ENCODE assay signal across 12 cellular contexts in genomic region chr22:29609139-29609538, GRCh38. TPM values are rescaled to one million over a fixed set of nuclear protein-coding genes. Genes with fewer than 3 reads are reported as not detected.
DNase-seq lines count a peak whose midpoint lies in the region; FAIRE-seq and TF ChIP-seq lines count a peak whose summit lies in the region.
"Had no signal": no experiment of that assay in that cellular context is flagged by ENCODE, and none has a peak within 500 bp of the region (broad histone marks: within the 10 kb centered on the region; RNA-seq: fewer than 3 reads in every experiment).

No MANE protein-coding gene starts in this region.

- H3K4ac ChIP-seq in H1 (replicated peaks; ENCODE audit: insufficient read length, low read depth, low read length), result no peak overlapping the region

- H3K14ac ChIP-seq in H1 (ENCODE audit: insufficient read length), result no peak overlapping the region

- H3K36me3 Mint-ChIP-seq in neural crest cell (ENCODE audit: low read depth), result peaks cover 13% of the 10 kb centered on the region

- H3K4me1 ChIP-seq in H1 (replicated peaks in 1 of 4; ENCODE audit: control insufficient read depth in 3 of 4, insufficient read depth in 4 of 4, low read length in 3 of 4) (peaks cover 3 to 10% (median 4%) of the 10 kb centered on the region in 4 experiments; a peak in 5 of 7 replicates), sigmoid colon (peaks cover 0 to 27% (median 22%) of the 10 kb centered on the region in 4 donors)

- WGBS in H1 (ENCODE audit: extremely low coverage in 1 of 2, insufficient coverage in 1 of 2, insufficient read length in 1 of 2, insufficient replicate concordance in 2 of 2, low coverage in 1 of 2, low lambda C conversion rate in 2 of 2, missing lambda C conversion rate in 1 of 2), 2 experiments, result 44% methylated on average over 2 of the region's 2 CpGs; no CpG with 5 or more reads in 1 of the 2 experiments
- 78 to 79% methylated on average over 2 of the region's 2 CpGs for WGBS in sigmoid colon, 2 donors

- TF ChIP-seq EP300 in H1 (IDR thresholded peaks at IDR 0.05; ENCODE audit: borderline replicate concordance in 1 of 2, low read depth in 2 of 2, low read length in 2 of 2) (no peak), sigmoid colon (IDR thresholded peaks at IDR 0.05) (no peak)

- no peak overlapping the region for H2BK20ac ChIP-seq in H1 (ENCODE audit: low read length)

- POLR2A ChIA-PET in H1 (lab: Charles Lee; ENCODE audit: partially characterized antibody), result interaction anchor here (1.8 kb wide), 1 partner anchor 29 kb away, joined by 4 read pairs; the partner anchor contains the start of gene NIPSNAP1

- H4K8ac ChIP-seq in H1 (ENCODE audit: extremely low read depth, insufficient read depth, low read length), result no peak overlapping the region

- no peak overlapping the region for H3K23ac ChIP-seq in H1 (ENCODE audit: insufficient read length)

- H3K4me3 Mint-ChIP-seq in neural crest cell, result no peak overlapping the region

- H3K9me3 Mint-ChIP-seq in neural crest cell, result peaks cover 2% of the 10 kb centered on the region

- H3K36me3 ChIP-seq in H1 (ENCODE audit: control insufficient read depth in 2 of 4, insufficient read depth in 4 of 4, low read length in 3 of 4) (no peaks in the 10 kb centered on the region), sigmoid colon (peaks cover 0 to 4% (median 0%) of the 10 kb centered on the region in 4 donors)

- H4K5ac ChIP-seq in H1 (ENCODE audit: insufficient read length, low read depth, low read length), result no peak overlapping the region

- H3K27me3 Mint-ChIP-seq in neural crest cell (ENCODE audit: low read depth), result no peaks in the 10 kb centered on the region

- no peak overlapping the region for H3K4me2 ChIP-seq in H1 (ENCODE audit: insufficient read depth in 1 of 2, low read depth in 2 of 2, low read length in 2 of 2)

- no peak for TF ChIP-seq POLR2A in H1 (IDR thresholded peaks at IDR 0.05; ENCODE audit: control extremely low read depth in 1 of 2, low read depth in 2 of 2, low read length in 2 of 2)
- TF ChIP-seq POLR2A in sigmoid colon (IDR thresholded peaks at IDR 0.05), result no peak

- H3K4me1 Mint-ChIP-seq in neural crest cell, result peaks cover 16% of the 10 kb centered on the region

- no peak overlapping the region for H2BK120ac ChIP-seq in H1 (replicated peaks; ENCODE audit: low read depth, low read length)

- peak; percentile 50 to 54 for TF ChIP-seq RAD21 in H1 (IDR thresholded peaks at IDR 0.05 in 1 of 2, conservative IDR thresholded peaks at IDR 0.05 in 1 of 2; ENCODE audit: low read depth in 2 of 2, low read length in 2 of 2)

- H3K9me3 ChIP-seq in H1 (ENCODE audit: insufficient read depth in 2 of 2, low read depth in 1 of 2, low read length in 1 of 2), result no peaks in the 10 kb centered on the region
- no peaks in the 10 kb centered on the region for H3K9me3 ChIP-seq in sigmoid colon

- CTCF ChIA-PET in H1 (lab: Charles Lee; ENCODE audit: partially characterized antibody), result interaction anchor here (0.6 to 1.9 kb wide), 11 partner anchors 9 to 109 kb away, joined by 3 to 11 read pairs (median 3); no protein-coding TSS in a partner anchor

- H3K27me3 ChIP-seq in H1 (replicated peaks in 1 of 4; ENCODE audit: control insufficient read depth in 3 of 4, extremely low read depth in 1 of 4, insufficient read depth in 3 of 4, low read length in 3 of 4) (no peaks in the 10 kb centered on the region), sigmoid colon (no peaks in the 10 kb centered on the region)

- no peak overlapping the region for H3K56ac ChIP-seq in H1 (replicated peaks; ENCODE audit: insufficient read length, low read depth, low read length)

- no peak overlapping the region for H4K91ac ChIP-seq in H1 (replicated peaks; ENCODE audit: insufficient read length, low read length)

- H4K20me1 ChIP-seq in H1 (replicated peaks in 1 of 2; ENCODE audit: control insufficient read depth in 1 of 2, insufficient read depth in 2 of 2, low read length in 2 of 2), result peaks cover 0 to 3% of the 10 kb centered on the region in 2 experiments

- H3K18ac ChIP-seq in H1 (ENCODE audit: extremely low read depth, low read length), result no peak overlapping the region

- H2BK15ac ChIP-seq in H1 (ENCODE audit: low read length), result no peak overlapping the region

- no peak overlapping the region for H3K4me3 ChIP-seq in H1 (ENCODE audit: extremely low read depth in 1 of 4, insufficient read depth in 2 of 4, low read depth in 3 of 4, low read length in 4 of 4)
- no peak overlapping the region for H3K4me3 ChIP-seq in sigmoid colon

- intact Hi-C loops in sigmoid colon (cut with DNase I), result no loop called here

- no peaks in the 10 kb centered on the region; the same call in none of the 2 replicates for H3K79me1 ChIP-seq in H1 (ENCODE audit: low read depth, low read length)

- H3K9ac ChIP-seq in H1 (replicated peaks in 1 of 4; ENCODE audit: extremely low read depth in 1 of 4, low read depth in 3 of 4, low read length in 3 of 4), result no peak overlapping the region

- no peak overlapping the region for H3K27ac Mint-ChIP-seq in neural crest cell (ENCODE audit: unreplicated experiment)

- no peak overlapping the region for H2BK12ac ChIP-seq in H1 (ENCODE audit: low read depth, low read length)

- DNase-seq in M059J (ENCODE audit: low read depth), result peak; percentile 27
- DNase-seq in H1 (ENCODE audit: low read depth in 1 of 2, low spot score in 2 of 2), result no peak
- DNase-seq in neural crest cell (ENCODE audit: low read depth, low spot score), result no peak
- DNase-seq in islet precursor cell, result no peak
- no peak for DNase-seq in activated CD8-positive, alpha-beta memory T cell treated with anti-CD3 and anti-CD28 coated beads for 24 hours
- no peak for DNase-seq in sigmoid colon
- DNase-seq: aorta, NCI-H510A, SIG-M5 had no signal

- H3K23me2 ChIP-seq in H1 (ENCODE audit: low read depth, low read length), result no peaks in the 10 kb centered on the region

- no peak overlapping the region for H2AFZ ChIP-seq in H1 (ENCODE audit: low read length)

- FAIRE-seq in H1 (lab: Jason Lieb, UNC), result peak; percentile 60
- FAIRE-seq: GM12892 had no signal

- TF ChIP-seq CTCF in GM12873 (IDR thresholded peaks at IDR 0.05; ENCODE audit: insufficient read depth, low read depth, low read length, missing control alignments) (peak; percentile 49), H1 (IDR thresholded peaks at IDR 0.05; ENCODE audit: control extremely low read depth in 1 of 3, insufficient read depth in 1 of 3, low read depth in 1 of 3, low read length in 3 of 3) (peak; percentile 16 to 76 (median 52)), neural crest cell (conservative IDR thresholded peaks at IDR 0.05) (peak; percentile 36), sigmoid colon (IDR thresholded peaks at IDR 0.05) (no peak)

- H3K27ac ChIP-seq in H1 (ENCODE audit: low read depth, low read length), result no peak overlapping the region
- no peak overlapping the region for H3K27ac ChIP-seq in sigmoid colon
- H3K27ac ChIP-seq: epithelial cell of prostate had no signal

- H2BK5ac ChIP-seq in H1 (ENCODE audit: low read depth, low read length), result no peak overlapping the region

- no peak overlapping the region for H2AK5ac ChIP-seq in H1 (ENCODE audit: low read depth, low read length)

- H3K79me2 ChIP-seq in H1 (ENCODE audit: control insufficient read depth in 1 of 2, insufficient read depth in 2 of 2, low read length in 2 of 2), result peaks cover 2 to 31% of the 10 kb centered on the region in 2 experiments

TF ChIP-seq in H1, 55 proteins besides CTCF, POLR2A, EP300 and RAD21 (continues in another document):
- TF ChIP-seq JUN (IDR thresholded peaks at IDR 0.05; ENCODE audit: low read depth, low read length), result no peak
- no peak for TF ChIP-seq RBBP5 (IDR thresholded peaks at IDR 0.05; ENCODE audit: borderline replicate concordance, low read depth, low read length)

RNA-seq across cellular contexts. Expression of gene NF2, which starts 5.7 kb away (rescaled TPM):
- 50.5 and 86.0 TPM in 2 replicates for total RNA-seq in M059J (2014; rRNA removed; shearing (Covaris generic))
- 53.6 and 54.9 TPM in 2 replicates for total RNA-seq in H1 (2021; fragmentation: NEBNext Ultra II Directional; extraction: Animal tissue kit (Norgen Biotek cat#: 25700))
- polyA plus RNA-seq in H1 (2011; rRNA removed), result 17.6 and 18.3 TPM in 2 replicates
- 13.8 TPM for polyA plus RNA-seq in H1 (2011; cell fraction: cytosol; rRNA removed)
- 17.7 TPM for polyA plus RNA-seq in H1 (2011; cell fraction: nucleus; rRNA removed)
- polyA plus RNA-seq in H1 (2012, experiment 1 of 2), result 15.3 to 18.9 TPM (median 15.8 TPM) in 4 replicates
- 8.3 TPM for polyA plus RNA-seq in H1 (2012, experiment 2 of 2)
- polyA plus RNA-seq in H1 (2013, experiment 1 of 2), result 13.5 TPM
- 14.1 TPM for polyA plus RNA-seq in H1 (2013, experiment 2 of 2)
- 28.8 and 36.2 TPM in 2 replicates for polyA minus RNA-seq in H1 (2011; rRNA and poly(A)+ RNA removed)
- 23.5 TPM for polyA minus RNA-seq in H1 (2011; cell fraction: cytosol; rRNA and poly(A)+ RNA removed)
- polyA minus RNA-seq in H1 (2011; cell fraction: nucleus; rRNA and poly(A)+ RNA removed), result 22.7 TPM
- 48.1 and 48.4 TPM in 2 replicates for total RNA-seq in neural crest cell
- total RNA-seq in sigmoid colon, result 10 to 100 TPM; 16.6 to 34.3 (median 23.8) TPM
- polyA plus RNA-seq in sigmoid colon, result 10 to 100 TPM in 1 of 3 donors, 1 to 10 TPM in 2; 3.6 to 18.7 (median 6.2) TPM

RNA-seq across cellular contexts. Expression of gene NIPSNAP1, which starts 28.2 kb away (rescaled TPM):
- total RNA-seq in M059J (2014; rRNA removed; shearing (Covaris generic)), result 67.4 and 71.3 TPM in 2 replicates
- 165 and 167 TPM in 2 replicates for total RNA-seq in H1 (2021; fragmentation: NEBNext Ultra II Directional; extraction: Animal tissue kit (Norgen Biotek cat#: 25700))
- 128 and 133 TPM in 2 replicates for polyA plus RNA-seq in H1 (2011; rRNA removed)
- 206 TPM for polyA plus RNA-seq in H1 (2011; cell fraction: cytosol; rRNA removed)
- 170 TPM for polyA plus RNA-seq in H1 (2011; cell fraction: nucleus; rRNA removed)
- polyA plus RNA-seq in H1 (2012, experiment 1 of 2), result 146 to 225 TPM (median 207 TPM) in 4 replicates
- 249 TPM for polyA plus RNA-seq in H1 (2012, experiment 2 of 2)
- polyA plus RNA-seq in H1 (2013, experiment 1 of 2), result 146 TPM
- 143 TPM for polyA plus RNA-seq in H1 (2013, experiment 2 of 2)
- 150 and 179 TPM in 2 replicates for polyA minus RNA-seq in H1 (2011; rRNA and poly(A)+ RNA removed)
- polyA minus RNA-seq in H1 (2011; cell fraction: cytosol; rRNA and poly(A)+ RNA removed), result 76.8 TPM
- polyA minus RNA-seq in H1 (2011; cell fraction: nucleus; rRNA and poly(A)+ RNA removed), result 75.6 TPM
- 141 and 147 TPM in 2 replicates for total RNA-seq in neural crest cell
- total RNA-seq in sigmoid colon, result 10 to 100 TPM; 10.2 to 14.4 (median 13.5) TPM
- polyA plus RNA-seq in sigmoid colon, result 10 to 100 TPM; 43.2 to 61.5 (median 53.5) TPM

RNA-seq across cellular contexts. Expression of gene THOC5, which starts 55.6 kb away (rescaled TPM):
- 22.3 and 30.5 TPM in 2 replicates for total RNA-seq in M059J (2014; rRNA removed; shearing (Covaris generic))
- 61.5 and 65.7 TPM in 2 replicates for total RNA-seq in H1 (2021; fragmentation: NEBNext Ultra II Directional; extraction: Animal tissue kit (Norgen Biotek cat#: 25700))
- polyA plus RNA-seq in H1 (2011; rRNA removed), result 27.7 and 30.3 TPM in 2 replicates
- 37.9 TPM for polyA plus RNA-seq in H1 (2011; cell fraction: cytosol; rRNA removed)
- polyA plus RNA-seq in H1 (2011; cell fraction: nucleus; rRNA removed), result 55.6 TPM
- 30.9 to 46.1 TPM (median 37.8 TPM) in 4 replicates for polyA plus RNA-seq in H1 (2012, experiment 1 of 2)
- polyA plus RNA-seq in H1 (2012, experiment 2 of 2), result 25.7 TPM
- 21.0 TPM for polyA plus RNA-seq in H1 (2013, experiment 1 of 2)
- 21.9 TPM for polyA plus RNA-seq in H1 (2013, experiment 2 of 2)
- polyA minus RNA-seq in H1 (2011; rRNA and poly(A)+ RNA removed), result 80.8 and 82.5 TPM in 2 replicates
- polyA minus RNA-seq in H1 (2011; cell fraction: cytosol; rRNA and poly(A)+ RNA removed), result 54.2 TPM
- 34.1 TPM for polyA minus RNA-seq in H1 (2011; cell fraction: nucleus; rRNA and poly(A)+ RNA removed)
- 73.2 and 77.1 TPM in 2 replicates for total RNA-seq in neural crest cell
- 10 to 100 TPM; 50.1 to 72.2 (median 66.5) TPM for total RNA-seq in sigmoid colon
- 10 to 100 TPM; 12.0 to 23.0 (median 16.2) TPM for polyA plus RNA-seq in sigmoid colon

Comparison
In these comparisons a context has a peak if more than half of its experiments do, and no peak if none do; other contexts are left out.
1. CTCF ChIP-seq: peak in GM12873 (single experiment), H1 (3 of 3) and neural crest cell (single experiment); none in sigmoid colon (0 of 4).